ENCODE assay signal across 20 cellular contexts in the genomic region with DNA sequence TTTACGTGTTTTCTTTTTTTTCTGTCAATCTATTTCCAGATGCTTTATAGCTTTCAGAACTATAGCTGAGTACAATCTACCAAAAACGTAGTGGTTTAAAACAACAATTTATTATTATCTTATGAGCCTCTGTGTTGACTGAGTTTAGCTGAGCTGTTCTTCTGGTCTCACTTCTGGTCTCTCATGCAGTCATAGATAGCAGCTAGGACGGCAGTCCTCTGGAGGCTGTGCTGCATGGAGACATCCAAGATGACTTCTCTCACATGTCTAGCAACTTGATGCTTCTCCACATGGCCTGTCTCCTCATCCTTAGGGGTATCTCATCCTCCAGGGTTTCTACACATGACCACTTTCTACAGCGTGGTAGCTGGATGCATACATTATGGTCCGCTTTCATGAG. TPM values are rescaled to one million over a fixed set of nuclear protein-coding genes. Genes with fewer than 3 reads are reported as not detected.
A peak's percentile ranks its signal among the peaks of the same experiment; 100 is the strongest.
DNase-seq lines count a peak whose midpoint lies in the region; ATAC-seq and TF ChIP-seq lines count a peak whose summit lies in the region.
"Had no signal": no experiment of that assay in that cellular context is flagged by ENCODE, and none has a peak within 500 bp of the region (broad histone marks: within the 10 kb centered on the region; RNA-seq: fewer than 3 reads in every experiment).

No MANE protein-coding gene starts in this region.

- H3K27me3 ChIP-seq in DOHH2 (ENCODE audit: control insufficient read depth, low read length) = no peaks in the 10 kb centered on the region
- no peaks in the 10 kb centered on the region for H3K27me3 ChIP-seq in HCT116 (ENCODE audit: insufficient read depth, low read length)
- H3K27me3 ChIP-seq in esophagus muscularis mucosa = no peaks in the 10 kb centered on the region
- H3K27me3 ChIP-seq: colonic mucosa, SJSA1, upper lobe of right lung had no signal

- H3K79me2 ChIP-seq in DOHH2 (ENCODE audit: control insufficient read depth, low read length) (no peaks in the 10 kb centered on the region), HCT116 (ENCODE audit: insufficient read depth, low read length) (no peaks in the 10 kb centered on the region), OCI-LY7 (ENCODE audit: insufficient read depth, low read depth, low read length) (no peaks in the 10 kb centered on the region)
- H3K79me2 ChIP-seq: parathyroid adenoma had no signal

- H3K4me1 Mint-ChIP-seq in nephron progenitor cell = peaks cover 20% of the 10 kb centered on the region
- H3K4me1 Mint-ChIP-seq: activated CD4-positive, alpha-beta T cell treated with anti-CD3 and anti-CD28 coated beads for 36 hours had no signal

- no peak for TF ChIP-seq RAD21 in HCT116 (IDR thresholded peaks at IDR 0.05; ENCODE audit: low read depth)

- H3K4me2 ChIP-seq in DOHH2 (ENCODE audit: low read length) = peak overlapping the region; percentile 58
- H3K4me2 ChIP-seq in HCT116 (ENCODE audit: low read length) = 0 out of 2 replicates have a peak overlapping the region, but pooled peaks have one; percentile 10
- peak overlapping the region; percentile 83 for H3K4me2 ChIP-seq in OCI-LY7 (ENCODE audit: low read length)

- peak overlapping the region; percentile 49 for H3K4me3 ChIP-seq in DOHH2 (ENCODE audit: low read length)
- no peak overlapping the region for H3K4me3 ChIP-seq in HCT116 (replicated peaks in 1 of 2; ENCODE audit: low read depth in 1 of 2, low read length in 2 of 2)
- H3K4me3 ChIP-seq in OCI-LY7 (ENCODE audit: low read depth, low read length, poor library complexity, severe bottlenecking) = peak overlapping the region; percentile 44
- H3K4me3 ChIP-seq in esophagus muscularis mucosa = no peak overlapping the region
- H3K4me3 ChIP-seq: colonic mucosa, GM23248, SJSA1, upper lobe of right lung had no signal

- H3K27ac ChIP-seq in DOHH2 (ENCODE audit: low read depth, low read length) (no peak overlapping the region), HCT116 (ENCODE audit: low read depth, low read length) (no peak overlapping the region), OCI-LY7 (ENCODE audit: low read depth, low read length, poor library complexity, severe bottlenecking) (peak overlapping the region; percentile 64), esophagus muscularis mucosa (replicated peaks in 1 of 4) (no peak overlapping the region)
- H3K27ac ChIP-seq: colonic mucosa, GM23248, parathyroid adenoma, SJSA1, upper lobe of right lung had no signal

- TF ChIP-seq CTCF in DOHH2 (IDR thresholded peaks at IDR 0.05; ENCODE audit: low read depth, low read length, poor library complexity, severe bottlenecking) (no peak), HCT116 (IDR thresholded peaks at IDR 0.05 in 2 of 3, conservative IDR thresholded peaks at IDR 0.05 in 1 of 3; ENCODE audit: borderline replicate concordance in 1 of 3, insufficient read depth in 1 of 3, low read depth in 2 of 3, low read length in 2 of 3) (no peak), OCI-LY7 (conservative IDR thresholded peaks at IDR 0.05; ENCODE audit: low read length) (no peak), nephron progenitor cell (IDR thresholded peaks at IDR 0.05) (no peak), esophagus muscularis mucosa (IDR thresholded peaks at IDR 0.05) (no peak)

- H3F3A ChIP-seq in DOHH2 (ENCODE audit: control insufficient read depth, insufficient read depth) = no peaks in the 10 kb centered on the region

- CTCF ChIA-PET in HCT116 (lab: Charles Lee) = interaction anchor here (0.5 to 1.0 kb wide), 3 partner anchors 9 to 28 kb away, joined by 3 read pairs; no protein-coding TSS in a partner anchor
- CTCF ChIA-PET in OCI-LY7 (lab: Charles Lee; ENCODE audit: unreplicated experiment) = interaction anchor here (1.3 kb wide), 1 partner anchor 21 kb away, joined by 3 read pairs; no protein-coding TSS in a partner anchor

- 85% methylated on average over 5 of the region's 5 CpGs for WGBS in esophagus muscularis mucosa

- H3K9me3 ChIP-seq in DOHH2 (ENCODE audit: control insufficient read depth, insufficient read depth, low read length) (no peaks in the 10 kb centered on the region), HCT116 (ENCODE audit: control insufficient read depth in 1 of 2, insufficient read depth in 1 of 2, low read depth in 1 of 2, low read length in 2 of 2) (no peaks in the 10 kb centered on the region), OCI-LY7 (ENCODE audit: low read length) (no peaks in the 10 kb centered on the region), esophagus muscularis mucosa (peaks cover 0 to 3% (median 0%) of the 10 kb centered on the region in 4 donors)
- H3K9me3 ChIP-seq: colonic mucosa, SJSA1 had no signal

- intact Hi-C loops in HCT116 (cut with micrococcal nuclease) = no loop called here
- intact Hi-C loops in OCI-LY7 (cut with micrococcal nuclease; ENCODE audit: unreplicated experiment) = no loop called here
- intact Hi-C loops in esophagus muscularis mucosa (cut with DNase I) = no loop called here

- no peak overlapping the region for H3K9ac ChIP-seq in HCT116 (ENCODE audit: low read length)
- H3K9ac ChIP-seq: GM23248, parathyroid adenoma had no signal

- H4K20me1 ChIP-seq in DOHH2 (ENCODE audit: control insufficient read depth, insufficient read depth, low read depth, low read length) = no peaks in the 10 kb centered on the region
- H4K20me1 ChIP-seq in HCT116 (ENCODE audit: insufficient read depth) = no peaks in the 10 kb centered on the region
- H4K20me1 ChIP-seq in OCI-LY7 (ENCODE audit: insufficient read depth, low read length) = no peaks in the 10 kb centered on the region; the same call in 1 of the 2 replicates

- no peak for TF ChIP-seq EP300 in esophagus muscularis mucosa (IDR thresholded peaks at IDR 0.05)

- H2AFZ ChIP-seq in HCT116 (ENCODE audit: low read depth, low read length, poor library complexity, severe bottlenecking) (no peak overlapping the region), OCI-LY7 (ENCODE audit: low read length) (peak overlapping the region; percentile 39; the same call in 1 of the 2 replicates)
- H2AFZ ChIP-seq: parathyroid adenoma had no signal

- H3K9me2 ChIP-seq in DOHH2 (replicated peaks; ENCODE audit: control insufficient read depth, low read length) = no peaks in the 10 kb centered on the region
- H3K9me2 ChIP-seq in HCT116 (ENCODE audit: insufficient read depth) = no peaks in the 10 kb centered on the region
- H3K9me2 ChIP-seq in OCI-LY7 (ENCODE audit: insufficient read depth, low read length) = no peaks in the 10 kb centered on the region

- peaks cover 18% of the 10 kb centered on the region for H3K36me3 Mint-ChIP-seq in nephron progenitor cell (ENCODE audit: low read depth)

- no TSS peak for BruUV-seq in HCT116 (replicated peaks; lab: Mats Ljungman, UMichigan)
- BruUV-seq in OCI-LY7 (replicated peaks; lab: Mats Ljungman, UMichigan) = no TSS peak

- H3K9me3 Mint-ChIP-seq in nephron progenitor cell = peaks cover 36% of the 10 kb centered on the region

- H3K4me3 Mint-ChIP-seq in nephron progenitor cell = no peak overlapping the region
- H3K4me3 Mint-ChIP-seq: activated CD4-positive, alpha-beta T cell treated with anti-CD3 and anti-CD28 coated beads for 36 hours had no signal

- H3K36me3 ChIP-seq in DOHH2 (ENCODE audit: control insufficient read depth, low read length) (no peaks in the 10 kb centered on the region), HCT116 (ENCODE audit: control insufficient read depth in 1 of 2, insufficient read depth in 2 of 2, low read length in 2 of 2) (no peaks in the 10 kb centered on the region), OCI-LY7 (ENCODE audit: insufficient read depth, low read length) (no peaks in the 10 kb centered on the region), esophagus muscularis mucosa (no peaks in the 10 kb centered on the region)
- H3K36me3 ChIP-seq: colonic mucosa, SJSA1, upper lobe of right lung had no signal

- POLR2A ChIA-PET in HCT116 (lab: Charles Lee) (no interaction called here), OCI-LY7 (lab: Charles Lee) (interaction anchor here (1.0 to 3.1 kb wide), 10 partner anchors 9 to 76 kb away, joined by 3 to 21 read pairs (median 4); partner anchors contain the start of gene RAD23B)

- no peaks in the 10 kb centered on the region for H3K27me3 Mint-ChIP-seq in nephron progenitor cell (ENCODE audit: low read depth, poor library complexity)

- TF ChIP-seq POLR2A in HCT116 (IDR thresholded peaks at IDR 0.05; ENCODE audit: borderline replicate concordance, extremely low read depth, insufficient read depth, insufficient read length) (no peak), esophagus muscularis mucosa (IDR thresholded peaks at IDR 0.05; ENCODE audit: low read depth) (no peak)

- DNase-seq in HCT116 (ENCODE audit: low read depth, low spot score) (no peak), OCI-LY7 (ENCODE audit: low spot score) (peak; percentile 29), nephron progenitor cell (no peak), SKM-1 (lab: John Stamatoyannopoulos, UW; ENCODE audit: unreplicated experiment) (no peak), germinal center (ENCODE audit: low spot score) (no peak), esophagus muscularis mucosa (ENCODE audit: extremely low spot score) (no peak)
- DNase-seq: activated CD4-positive, alpha-beta T cell treated with anti-CD3 and anti-CD28 coated beads for 36 hours; activated naive CD4-positive, alpha-beta T cell treated with Interleukin-2 at 50 U/mL for 16 hours; colonic mucosa; GF-D8; GM23248; Karpas-422; kidney; NCI-H1417 treated with DMSO at 0.1 percent for 48 hours; stimulated activated naive CD4-positive, alpha-beta T cell; upper lobe of right lung had no signal

- RAD21 ChIA-PET in HCT116 (lab: Charles Lee; ENCODE audit: low non-redundant PET in 1 of 2, low total read pairs in 2 of 2, uncharacterized antibody in 2 of 2, unreplicated experiment in 2 of 2) = no interaction called here

- ATAC-seq in HCT116 (no peak), GM19023 (IDR thresholded peaks at IDR 0.05; ENCODE audit: unreplicated experiment) (no peak)
- ATAC-seq: activated CD4-positive, alpha-beta T cell treated with anti-CD3 and anti-CD28 coated beads for 36 hours; upper lobe of right lung had no signal

- H3K4me1 ChIP-seq in DOHH2 (ENCODE audit: control insufficient read depth, low read length) (peaks cover 19% of the 10 kb centered on the region), HCT116 (ENCODE audit: control insufficient read depth in 1 of 2, insufficient read depth in 2 of 2, low read length in 2 of 2) (peaks cover 9 to 11% of the 10 kb centered on the region in 2 experiments; a peak in 2 of 4 replicates), OCI-LY7 (ENCODE audit: insufficient read depth, low read length, poor library complexity, severe bottlenecking) (peaks cover 24% of the 10 kb centered on the region), esophagus muscularis mucosa (no peaks in the 10 kb centered on the region)
- H3K4me1 ChIP-seq: colonic mucosa, parathyroid adenoma, SJSA1, upper lobe of right lung had no signal

- peak overlapping the region; percentile 20 for H3K27ac Mint-ChIP-seq in nephron progenitor cell
- H3K27ac Mint-ChIP-seq: activated CD4-positive, alpha-beta T cell treated with anti-CD3 and anti-CD28 coated beads for 36 hours had no signal

TF ChIP-seq in HCT116, 20 proteins besides CTCF, POLR2A, EP300 and RAD21 (continues in another document):
- TF ChIP-seq EGR1 (IDR thresholded peaks at IDR 0.05; ENCODE audit: low read depth) (no peak), CEBPB (IDR thresholded peaks at IDR 0.05; ENCODE audit: low read depth) (no peak), ZFX (IDR thresholded peaks at IDR 0.05) (no peak)

RNA-seq across cellular contexts. Expression of gene RAD23B, which starts 22.0 kb away (rescaled TPM):
- total RNA-seq in HCT116 (2021; ENCODE audit: unreplicated experiment) (251 TPM), OCI-LY7 (2022) (120 and 141 TPM in 2 replicates), esophagus muscularis mucosa (100 to 1,000 TPM in 2 of 4 donors, 10 to 100 TPM in 2; 64.4 to 110 (median 88.1) TPM)
- polyA plus RNA-seq in HCT116 (2012) = 113 and 123 TPM in 2 replicates
- total RNA-seq in OCI-LY7 (2014; rRNA removed; shearing (Covaris generic)) = 61.0 and 67.3 TPM in 2 replicates

Comparison
In these comparisons a context has a peak if more than half of its experiments do, and no peak if none do; other contexts are left out.
1. H3K4me2 ChIP-seq: peak in every context shown above with its lines; median percentile 83 in OCI-LY7; 58 in DOHH2; 10 in HCT116.
2. H3K4me3 ChIP-seq: peak in DOHH2 (single experiment) and OCI-LY7 (single experiment); none in HCT116 (0 of 2) and esophagus muscularis mucosa (0 of 4).